ENCODE assay signal across 12 cellular contexts in genomic region chr22:27032121-27032761, GRCh38.
DNase-seq lines count a peak whose midpoint lies in the region; ATAC-seq and TF ChIP-seq lines count a peak whose summit lies in the region.
"Had no signal": no experiment of that assay in that cellular context is flagged by ENCODE, and none has a peak within 500 bp of the region (broad histone marks: within the 10 kb centered on the region; RNA-seq: fewer than 3 reads in every experiment).

No MANE protein-coding gene starts in this region.

- TF ChIP-seq CTCF in right atrium auricular region (IDR thresholded peaks at IDR 0.05): no peak
- peak; percentile 59 for TF ChIP-seq CTCF in brain microvascular endothelial cell (IDR thresholded peaks at IDR 0.05; ENCODE audit: low read depth, low read length, missing control alignments)

- H3K4me3 ChIP-seq in right atrium auricular region (no peak overlapping the region), brain microvascular endothelial cell (ENCODE audit: low read depth, low read length) (no peak overlapping the region)

- no peaks in the 10 kb centered on the region for H3K36me3 ChIP-seq in right atrium auricular region
- H3K36me3 ChIP-seq in brain microvascular endothelial cell (replicated peaks): no peaks in the 10 kb centered on the region
- H3K36me3 ChIP-seq: neutrophil had no signal

- intact Hi-C loops in Right ventricle myocardium inferior (cut with DNase I): no loop called here

- H3K27ac ChIP-seq in right atrium auricular region: no peak overlapping the region
- no peak overlapping the region for H3K27ac ChIP-seq in brain microvascular endothelial cell
- H3K27ac ChIP-seq: C4-2B, neutrophil had no signal

- DNase-seq in Right ventricle myocardium inferior (ENCODE audit: missing footprints) (no peak), right atrium auricular region (ENCODE audit: low spot score) (no peak), brain microvascular endothelial cell (no peak), islet precursor cell (peak; percentile 54), HuH-7.5 (ENCODE audit: low spot score) (no peak)
- DNase-seq: IMR-90, T1000 had no signal

- ATAC-seq in Right ventricle myocardium inferior (peak; percentile 46), HG03520 (IDR thresholded peaks at IDR 0.05; ENCODE audit: unreplicated experiment) (no peak), GM18502 (IDR thresholded peaks at IDR 0.05; ENCODE audit: poor library complexity, unreplicated experiment) (no peak), HG03196 (IDR thresholded peaks at IDR 0.05; ENCODE audit: unreplicated experiment) (no peak)

- no peaks in the 10 kb centered on the region for H3K9me3 ChIP-seq in right atrium auricular region
- H3K9me3 ChIP-seq: neutrophil had no signal

- H3K27me3 ChIP-seq in right atrium auricular region: no peaks in the 10 kb centered on the region
- H3K27me3 ChIP-seq in brain microvascular endothelial cell (replicated peaks): no peaks in the 10 kb centered on the region

- H3K4me1 ChIP-seq in right atrium auricular region: no peaks in the 10 kb centered on the region

- in situ Hi-C loops in brain microvascular endothelial cell (cut with HindIII; ENCODE audit: low pct_ligation_motif_present, low sequenced_read_pairs): no loop called here
